ENCODE assay signal across 19 cellular contexts in genomic region chr17:79404136-79404911, GRCh38.
DNase-seq lines count a peak whose midpoint lies in the region; ATAC-seq, FAIRE-seq and TF ChIP-seq lines count a peak whose summit lies in the region.
"Had no signal": no experiment of that assay in that cellular context is flagged by ENCODE, and none has a peak within 500 bp of the region (broad histone marks: within the 10 kb centered on the region; RNA-seq: fewer than 3 reads in every experiment).

No MANE protein-coding gene starts in this region.

- H3K4me1 Mint-ChIP-seq in neural progenitor cell: peaks cover 28% of the 10 kb centered on the region
- peaks cover 12 to 19% of the 10 kb centered on the region in 2 donors for H3K4me1 Mint-ChIP-seq in stimulated activated naive B cell treated with anti-CD40 and anti-IgM and Interleukin-4, amounts not matched to agents 10 μg/mL and 1 μg/mL and 100 μg/mL, for 72 hours

- H3K4me3 Mint-ChIP-seq in neural progenitor cell: no peak overlapping the region
- H3K4me3 Mint-ChIP-seq in stimulated activated naive B cell treated with anti-CD40 and anti-IgM and Interleukin-4, amounts not matched to agents 10 μg/mL and 1 μg/mL and 100 μg/mL, for 72 hours: no peak overlapping the region
- H3K4me3 Mint-ChIP-seq: CD4-positive, alpha-beta memory T cell; GM23338 had no signal

- no peak overlapping the region for H3K56ac ChIP-seq in H1 (replicated peaks; ENCODE audit: insufficient read length, low read depth, low read length)

- 0 out of 2 replicates have a peak overlapping the region, but pooled peaks have one; percentile 13 for H2AK5ac ChIP-seq in H1 (ENCODE audit: low read depth, low read length)

- peaks cover 25% of the 10 kb centered on the region for H3K27me3 Mint-ChIP-seq in neural progenitor cell (ENCODE audit: insufficient read depth, low read depth)
- H3K27me3 Mint-ChIP-seq in stimulated activated naive B cell treated with anti-CD40 and anti-IgM and Interleukin-4, amounts not matched to agents 10 μg/mL and 1 μg/mL and 100 μg/mL, for 72 hours: peaks cover 70 to 77% of the 10 kb centered on the region in 2 donors

- FAIRE-seq in A549 (lab: Jason Lieb, UNC): no peak
- FAIRE-seq in H1 (lab: Jason Lieb, UNC): no peak
- FAIRE-seq: GM12891, GM18507, H54 had no signal

- H3K9me3 ChIP-seq in A549 (no peaks in the 10 kb centered on the region), H1 (ENCODE audit: insufficient read depth in 2 of 2, low read depth in 1 of 2, low read length in 1 of 2) (no peaks in the 10 kb centered on the region), neural progenitor cell (ENCODE audit: low read depth) (no peaks in the 10 kb centered on the region), SJCRH30 (replicated peaks) (no peaks in the 10 kb centered on the region)
- H3K9me3 ChIP-seq: HAP-1 had no signal

- H2BK12ac ChIP-seq in H1 (ENCODE audit: low read depth, low read length): no peak overlapping the region

- no peak overlapping the region for H2BK120ac ChIP-seq in H1 (replicated peaks; ENCODE audit: low read depth, low read length)

- no peak overlapping the region for H3K4me3 ChIP-seq in A549
- no peak overlapping the region for H3K4me3 ChIP-seq in H1 (ENCODE audit: extremely low read depth in 1 of 4, insufficient read depth in 2 of 4, low read depth in 3 of 4, low read length in 4 of 4)
- no peak overlapping the region for H3K4me3 ChIP-seq in neural progenitor cell
- H3K4me3 ChIP-seq in SJCRH30: no peak overlapping the region
- H3K4me3 ChIP-seq: GM23338, HAP-1 had no signal

- H2BK5ac ChIP-seq in H1 (ENCODE audit: low read depth, low read length): no peak overlapping the region

- no peaks in the 10 kb centered on the region for H3K36me3 ChIP-seq in H1 (ENCODE audit: control insufficient read depth in 2 of 4, insufficient read depth in 4 of 4, low read length in 3 of 4)
- no peaks in the 10 kb centered on the region for H3K36me3 ChIP-seq in neural progenitor cell
- H3K36me3 ChIP-seq in SJCRH30: no peaks in the 10 kb centered on the region
- H3K36me3 ChIP-seq: HAP-1 had no signal

- no peak for TF ChIP-seq POLR2A in A549 (IDR thresholded peaks at IDR 0.05; ENCODE audit: low read length)
- no peak for TF ChIP-seq POLR2A in H1 (IDR thresholded peaks at IDR 0.05; ENCODE audit: control extremely low read depth in 1 of 2, low read depth in 2 of 2, low read length in 2 of 2)

- H3K4me1 ChIP-seq in A549 (peaks cover 24% of the 10 kb centered on the region), H1 (replicated peaks in 1 of 4; ENCODE audit: control insufficient read depth in 3 of 4, insufficient read depth in 4 of 4, low read length in 3 of 4) (peaks cover 0 to 9% (median 6%) of the 10 kb centered on the region in 4 experiments; a peak in 6 of 7 replicates), neural progenitor cell (peaks cover 27% of the 10 kb centered on the region), SJCRH30 (no peaks in the 10 kb centered on the region)
- H3K4me1 ChIP-seq: HAP-1 had no signal

- H3K79me1 ChIP-seq in H1 (ENCODE audit: low read depth, low read length): no peaks in the 10 kb centered on the region

- H3F3A ChIP-seq in neural progenitor cell (ENCODE audit: low read depth): peaks cover 19% of the 10 kb centered on the region

- H4K20me1 ChIP-seq in H1 (replicated peaks in 1 of 2; ENCODE audit: control insufficient read depth in 1 of 2, insufficient read depth in 2 of 2, low read length in 2 of 2): no peaks in the 10 kb centered on the region
- H4K20me1 ChIP-seq in neural progenitor cell (ENCODE audit: low read depth): no peaks in the 10 kb centered on the region

- H3K27me3 ChIP-seq in H1 (replicated peaks in 1 of 4; ENCODE audit: control insufficient read depth in 3 of 4, extremely low read depth in 1 of 4, insufficient read depth in 3 of 4, low read length in 3 of 4): peaks cover 0 to 22% (median 14%) of the 10 kb centered on the region in 4 experiments; a peak in 6 of 7 replicates
- peaks cover 34% of the 10 kb centered on the region for H3K27me3 ChIP-seq in neural progenitor cell
- peaks cover 57% of the 10 kb centered on the region for H3K27me3 ChIP-seq in SJCRH30

- H3K4ac ChIP-seq in H1 (replicated peaks; ENCODE audit: insufficient read length, low read depth, low read length): no peak overlapping the region

- no peak overlapping the region for H3K4me2 ChIP-seq in A549
- H3K4me2 ChIP-seq in H1 (ENCODE audit: insufficient read depth in 1 of 2, low read depth in 2 of 2, low read length in 2 of 2): no peak overlapping the region
- H3K4me2 ChIP-seq in neural progenitor cell: no peak overlapping the region
- H3K4me2 ChIP-seq: GM23338 had no signal

- ATAC-seq in A549: no peak
- ATAC-seq in stimulated activated naive B cell treated with anti-CD40 and anti-IgM and Interleukin-4, amounts not matched to agents 10 μg/mL and 1 μg/mL and 100 μg/mL, for 72 hours (replicated peaks): no peak
- ATAC-seq: GM23338 had no signal

- peak overlapping the region; percentile 59 for H3K27ac Mint-ChIP-seq in neural progenitor cell
- H3K27ac Mint-ChIP-seq in stimulated activated naive B cell treated with anti-CD40 and anti-IgM and Interleukin-4, amounts not matched to agents 10 μg/mL and 1 μg/mL and 100 μg/mL, for 72 hours: no peak overlapping the region
- H3K27ac Mint-ChIP-seq: CD4-positive, alpha-beta memory T cell; GM23338 had no signal

- WGBS in A549 (ENCODE audit: missing lambda C conversion rate): 90% methylated on average over 16 of the region's 16 CpGs
- 91% methylated on average over 11 of the region's 16 CpGs; no CpG with 5 or more reads in 1 of the 2 experiments for WGBS in H1 (ENCODE audit: extremely low coverage in 1 of 2, insufficient coverage in 1 of 2, insufficient read length in 1 of 2, insufficient replicate concordance in 2 of 2, low coverage in 1 of 2, low lambda C conversion rate in 2 of 2, missing lambda C conversion rate in 1 of 2), 2 experiments

- DNase-seq in A549 (ENCODE audit: low read depth in 1 of 2, low spot score in 1 of 2) (no peak), H1 (ENCODE audit: low read depth in 1 of 2, low spot score in 2 of 2) (no peak), neural progenitor cell (ENCODE audit: low spot score) (no peak), SJCRH30 (no peak), NCI-H526 (lab: John Stamatoyannopoulos, UW) (no peak)
- DNase-seq in stimulated activated naive B cell treated with anti-CD40 and anti-IgM and Interleukin-4, amounts not matched to agents 10 μg/mL and 1 μg/mL and 100 μg/mL, for 72 hours: no peak
- DNase-seq: 8988T; C1 segment of cervical spinal cord; Calu3; CD4-positive, alpha-beta memory T cell; COR-L47; DMS53; DMS79 treated with DMSO at 0.1 percent for 48 hours; GF-D8 had no signal

- no peaks in the 10 kb centered on the region for H3K9me3 Mint-ChIP-seq in neural progenitor cell
- peaks cover 0 to 2% of the 10 kb centered on the region in 2 donors for H3K9me3 Mint-ChIP-seq in stimulated activated naive B cell treated with anti-CD40 and anti-IgM and Interleukin-4, amounts not matched to agents 10 μg/mL and 1 μg/mL and 100 μg/mL, for 72 hours

- peak overlapping the region; percentile 74; the same call in 1 of the 2 replicates for H4K8ac ChIP-seq in H1 (ENCODE audit: extremely low read depth, insufficient read depth, low read length)

- POLR2A ChIA-PET in A549 (lab: Yijun Ruan, JAX): no interaction called here
- POLR2A ChIA-PET in H1 (lab: Charles Lee; ENCODE audit: partially characterized antibody): no interaction called here

- peaks cover 4% of the 10 kb centered on the region; the same call in 1 of the 2 replicates for H3K23me2 ChIP-seq in H1 (ENCODE audit: low read depth, low read length)

- H2AFZ ChIP-seq in H1 (ENCODE audit: low read length) (no peak overlapping the region), neural progenitor cell (replicated peaks) (no peak overlapping the region)
- H2AFZ ChIP-seq: GM23338 had no signal

- no peak overlapping the region for H4K91ac ChIP-seq in H1 (replicated peaks; ENCODE audit: insufficient read length, low read length)

- no peak overlapping the region for H2BK15ac ChIP-seq in H1 (ENCODE audit: low read length)

- 0 out of 6 replicates have a peak overlapping the region, but pooled peaks of 1 of the 2 experiments have one; percentile 27 for H3K27ac ChIP-seq in A549
- H3K27ac ChIP-seq in H1 (ENCODE audit: low read depth, low read length): no peak overlapping the region
- no peak overlapping the region for H3K27ac ChIP-seq in neural progenitor cell
- no peak overlapping the region for H3K27ac ChIP-seq in SJCRH30

- TF ChIP-seq EP300 in A549 (IDR thresholded peaks at IDR 0.05) (no peak), H1 (IDR thresholded peaks at IDR 0.05; ENCODE audit: borderline replicate concordance in 1 of 2, low read depth in 2 of 2, low read length in 2 of 2) (no peak)

- H3K23ac ChIP-seq in H1 (ENCODE audit: insufficient read length): no peak overlapping the region

- no peak for TF ChIP-seq CTCF in A549 (IDR thresholded peaks at IDR 0.05)
- no peak for TF ChIP-seq CTCF in H1 (IDR thresholded peaks at IDR 0.05; ENCODE audit: control extremely low read depth in 1 of 3, insufficient read depth in 1 of 3, low read depth in 1 of 3, low read length in 3 of 3)
- no peak for TF ChIP-seq CTCF in neural progenitor cell (IDR thresholded peaks at IDR 0.05)

- no peak overlapping the region for H3K18ac ChIP-seq in H1 (ENCODE audit: extremely low read depth, low read length)

- H2BK20ac ChIP-seq in H1 (ENCODE audit: low read length): no peak overlapping the region

- no peaks in the 10 kb centered on the region for H3K79me2 ChIP-seq in H1 (ENCODE audit: control insufficient read depth in 1 of 2, insufficient read depth in 2 of 2, low read length in 2 of 2)
- no peaks in the 10 kb centered on the region for H3K79me2 ChIP-seq in neural progenitor cell (ENCODE audit: low read depth)

- no peak overlapping the region for H3K14ac ChIP-seq in H1 (ENCODE audit: insufficient read length)

- no peak overlapping the region for H4K5ac ChIP-seq in H1 (ENCODE audit: insufficient read length, low read depth, low read length)

- CTCF ChIA-PET in A549 (lab: Yijun Ruan, JAX): interaction anchor here (0.6 to 31.1 kb wide), 10 partner anchors 12 to 358 kb away, joined by 3 to 782 read pairs (median 3); no protein-coding TSS in a partner anchor
- CTCF ChIA-PET in H1 (lab: Charles Lee; ENCODE audit: partially characterized antibody): interaction anchor here (0.6 to 4.3 kb wide), 13 partner anchors 9 to 471 kb away, joined by 3 to 27 read pairs (median 4); no protein-coding TSS in a partner anchor

- no peaks in the 10 kb centered on the region for H3K36me3 Mint-ChIP-seq in neural progenitor cell
- H3K36me3 Mint-ChIP-seq in stimulated activated naive B cell treated with anti-CD40 and anti-IgM and Interleukin-4, amounts not matched to agents 10 μg/mL and 1 μg/mL and 100 μg/mL, for 72 hours: no peaks in the 10 kb centered on the region
- H3K36me3 Mint-ChIP-seq: CD4-positive, alpha-beta memory T cell had no signal

- TF ChIP-seq RAD21 in A549 (conservative IDR thresholded peaks at IDR 0.05 in 1 of 2, IDR thresholded peaks at IDR 0.05 in 1 of 2): no peak
- TF ChIP-seq RAD21 in H1 (IDR thresholded peaks at IDR 0.05 in 1 of 2, conservative IDR thresholded peaks at IDR 0.05 in 1 of 2; ENCODE audit: low read depth in 2 of 2, low read length in 2 of 2): no peak

- H3K9ac ChIP-seq in H1 (replicated peaks in 1 of 4; ENCODE audit: extremely low read depth in 1 of 4, low read depth in 3 of 4, low read length in 3 of 4) (no peak overlapping the region), neural progenitor cell (no peak overlapping the region)

TF ChIP-seq in A549, 52 proteins besides CTCF, POLR2A, EP300 and RAD21 (continues in another document):
- no peak for TF ChIP-seq FOXS1 (CRISPR knock-in tag; IDR thresholded peaks at IDR 0.05)

Comparison
In these comparisons a context has a peak if more than half of its experiments do, and no peak if none do; other contexts are left out.
1. Of the 18 proteins assayed by ChIP-seq in both H1 and A549: peak only in H1: KDM1A; only in A549: none; in both: none; in neither: 17.